ENCODE assay signal across 33 cellular contexts in the genomic region with DNA sequence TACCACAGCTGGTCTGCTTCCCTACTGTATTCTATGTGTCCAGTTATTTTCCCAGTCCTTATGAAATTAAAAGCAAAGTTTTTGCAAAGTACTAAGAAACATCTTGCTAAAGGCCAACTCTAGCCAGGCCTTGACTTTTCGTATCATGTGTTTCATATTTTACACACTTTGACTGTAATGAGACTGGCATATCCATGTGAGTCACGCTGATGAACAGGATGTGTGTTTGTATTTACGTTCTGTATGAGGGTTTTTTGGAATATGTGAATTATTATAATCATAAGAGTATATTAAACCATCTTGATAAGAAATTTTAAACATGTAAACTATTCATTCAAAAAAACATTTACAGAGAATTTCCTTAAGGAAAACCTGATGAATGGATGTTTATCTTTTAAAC. TPM values are rescaled to one million over a fixed set of nuclear protein-coding genes. Genes with fewer than 3 reads are reported as not detected.
"Had no signal": no experiment of that assay in that cellular context is flagged by ENCODE, and none has a peak within 500 bp of the region (broad histone marks: within the 10 kb centered on the region; RNA-seq: fewer than 3 reads in every experiment).

No MANE protein-coding gene starts in this region.

- H3K36me3 ChIP-seq: brain microvascular endothelial cell, Peyer's patch, SJSA1 had no signal

- H3K9me3 ChIP-seq: Peyer's patch, SJSA1 had no signal

- H3K4me3 ChIP-seq: Peyer's patch, SJSA1 had no signal

- H3K4me1 ChIP-seq: Peyer's patch, SJSA1 had no signal

- H3K27me3 ChIP-seq: brain microvascular endothelial cell, Peyer's patch, SJSA1 had no signal

- ATAC-seq: activated CD8-positive, alpha-beta memory T cell treated with anti-CD3 and anti-CD28 coated beads, Interleukin-2, amount 10 ng/mL, durations not matched to agents 7 days and 5 days; activated naive CD8-positive, alpha-beta T cell treated with anti-CD3 and anti-CD28 coated beads, Interleukin-2, amount 50 U/mL, for 24 hours had no signal

- DNase-seq: activated B cell treated with CpG ODN at 0.5 μM for 24 hours; activated CD4-positive, alpha-beta memory T cell treated with anti-CD3 and anti-CD28 coated beads, Interleukin-2, amount 10 ng/mL, durations not matched to agents 7 days and 5 days; activated CD4-positive, alpha-beta T cell treated with anti-CD3 and anti-CD28 coated beads for 4 hours; activated CD4-positive, CD25-positive, alpha-beta regulatory T cell treated with anti-CD3 and anti-CD28 coated beads, Interleukin-2, amount 50 U/mL, for 72 hours; activated CD8-positive, alpha-beta memory T cell treated with anti-CD3 and anti-CD28 coated beads for 24 hours; activated CD8-positive, alpha-beta memory T cell treated with anti-CD3 and anti-CD28 coated beads, Interleukin-2, amount 10 ng/mL, durations not matched to agents 7 days and 5 days; activated CD8-positive, alpha-beta memory T cell treated with anti-CD3 and anti-CD28 coated beads, Interleukin-2, amount 50 U/mL, for 48 hours; activated effector memory CD4-positive, alpha-beta T cell treated with Interleukin-2 at 50 U/mL for 16 hours; activated naive CD4-positive, alpha-beta T cell treated with anti-CD3 and anti-CD28 coated beads, Interleukin-2, amount 10 ng/mL, durations not matched to agents 7 days and 5 days; activated naive CD8-positive, alpha-beta T cell treated with anti-CD3 and anti-CD28 coated beads, Interleukin-2, amount 50 U/mL, for 24 hours; activated T-cell treated with anti-CD3 and anti-CD28 coated beads, Interleukin-2, amount 50 U/mL, for 48 hours; amniotic stem cell; aorta; brain microvascular endothelial cell; central memory CD4-positive, alpha-beta T cell; NCI-H1105; NCI-H1417 treated with DMSO at 0.1 percent for 48 hours; NCI-H187 treated with DMSO at 0.1 percent for 48 hours; NCI-H2081; NCI-H2171 treated with DMSO at 0.1 percent for 48 hours; NCI-H226; NCI-H446 treated with DMSO at 0.1 percent for 48 hours; NCI-H524; NCI-H69; Peyer's patch; RPMI8226; SHP77 treated with DMSO at 0.1 percent for 48 hours; SW 1271; T-helper 1 cell; T-helper 2 cell; T-helper 9 cell had no signal

- H3K27ac ChIP-seq: brain microvascular endothelial cell, Peyer's patch, SJSA1, VCaP had no signal

RNA-seq across cellular contexts. Expression of gene EYA4, which starts 59.7 kb away (rescaled TPM):
- total RNA-seq: activated CD4-positive, alpha-beta memory T cell treated with anti-CD3 and anti-CD28 coated beads, Interleukin-2, amount 10 ng/mL, durations not matched to agents 7 days and 5 days; activated CD8-positive, alpha-beta memory T cell treated with anti-CD3 and anti-CD28 coated beads, Interleukin-2, amount 10 ng/mL, durations not matched to agents 7 days and 5 days had no signal
- polyA plus RNA-seq: aorta had no signal
